ENCODE assay signal across 1 cellular context in the genomic region with DNA sequence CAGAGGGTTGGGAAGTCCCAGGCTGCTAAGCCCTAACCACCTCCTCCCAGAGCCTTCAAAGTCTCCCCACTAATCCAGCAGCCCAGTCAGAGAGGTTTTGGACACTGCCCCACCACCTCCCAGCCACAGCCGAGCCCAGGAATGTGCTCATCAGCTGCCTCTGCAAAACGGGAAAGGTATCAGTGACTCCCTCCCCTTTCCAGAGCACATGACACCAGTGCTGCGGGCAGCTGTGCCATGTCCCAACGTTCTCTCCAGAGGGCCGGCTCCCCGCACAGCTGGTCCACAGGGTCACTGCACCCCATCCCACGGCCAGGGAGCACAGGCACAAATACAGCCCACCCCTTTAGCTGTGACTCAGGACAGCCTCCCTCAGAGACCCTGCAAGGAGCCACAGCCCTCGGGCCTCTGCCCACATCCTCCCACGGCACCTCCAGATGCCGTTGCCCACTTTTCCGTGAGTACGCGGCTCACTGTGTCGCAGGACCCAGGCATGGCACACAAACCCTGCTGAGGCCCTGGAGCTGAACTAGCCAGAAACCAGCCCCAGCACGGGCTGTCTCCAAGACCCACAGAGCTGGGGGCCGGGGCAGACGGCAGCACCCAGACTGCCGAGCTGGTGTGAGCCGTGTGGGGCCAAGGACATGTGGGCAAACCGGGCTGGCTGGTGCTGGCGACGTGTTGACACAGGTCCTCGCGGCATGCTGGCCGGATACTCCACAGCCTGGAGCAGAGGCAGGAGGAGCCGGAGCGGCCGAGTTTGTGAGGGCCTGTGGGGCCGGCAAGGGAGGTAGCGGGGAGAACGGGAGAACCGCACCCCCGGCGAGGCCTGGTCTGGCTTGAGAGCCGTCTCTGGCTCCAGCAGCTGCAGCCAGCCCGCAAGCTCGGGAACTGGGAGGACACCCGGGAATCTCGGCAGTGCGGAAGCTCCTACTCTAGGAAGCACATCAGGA.
TF ChIP-seq lines count a peak whose summit lies in the region.

No MANE protein-coding gene starts in this region.

TF ChIP-seq in GM23338, 12 proteins besides CTCF, POLR2A, EP300 and RAD21:
- TF ChIP-seq ZNF331 (CRISPR knock-in tag; IDR thresholded peaks at IDR 0.05; ENCODE audit: low read depth), result no peak
- TF ChIP-seq REST (IDR thresholded peaks at IDR 0.05; ENCODE audit: unreplicated experiment), result no peak
- TF ChIP-seq JUNB (IDR thresholded peaks at IDR 0.05; ENCODE audit: unreplicated experiment), result no peak
- TF ChIP-seq STAT1 (IDR thresholded peaks at IDR 0.05; ENCODE audit: unreplicated experiment), result no peak
- TF ChIP-seq ZNF114 (CRISPR knock-in tag; IDR thresholded peaks at IDR 0.05), result no peak
- TF ChIP-seq POLR2AphosphoS5 (IDR thresholded peaks at IDR 0.05; ENCODE audit: low read depth), result no peak
- TF ChIP-seq ZNF462 (CRISPR knock-in tag; IDR thresholded peaks at IDR 0.05), result no peak
- no peak for TF ChIP-seq EZH2phosphoT487 (IDR thresholded peaks at IDR 0.05; ENCODE audit: unreplicated experiment)
- no peak for TF ChIP-seq ETS1 (IDR thresholded peaks at IDR 0.05)
- no peak for TF ChIP-seq NANOG (IDR thresholded peaks at IDR 0.05; ENCODE audit: borderline replicate concordance)
- no peak for TF ChIP-seq EZH2 (IDR thresholded peaks at IDR 0.05; ENCODE audit: low read depth, unreplicated experiment)
- no peak for TF ChIP-seq CREB1 (CRISPR knock-in tag; IDR thresholded peaks at IDR 0.05; ENCODE audit: low read depth)
